Comparison of ENCODE assay signal across 8 cellular contexts in the genomic region with DNA sequence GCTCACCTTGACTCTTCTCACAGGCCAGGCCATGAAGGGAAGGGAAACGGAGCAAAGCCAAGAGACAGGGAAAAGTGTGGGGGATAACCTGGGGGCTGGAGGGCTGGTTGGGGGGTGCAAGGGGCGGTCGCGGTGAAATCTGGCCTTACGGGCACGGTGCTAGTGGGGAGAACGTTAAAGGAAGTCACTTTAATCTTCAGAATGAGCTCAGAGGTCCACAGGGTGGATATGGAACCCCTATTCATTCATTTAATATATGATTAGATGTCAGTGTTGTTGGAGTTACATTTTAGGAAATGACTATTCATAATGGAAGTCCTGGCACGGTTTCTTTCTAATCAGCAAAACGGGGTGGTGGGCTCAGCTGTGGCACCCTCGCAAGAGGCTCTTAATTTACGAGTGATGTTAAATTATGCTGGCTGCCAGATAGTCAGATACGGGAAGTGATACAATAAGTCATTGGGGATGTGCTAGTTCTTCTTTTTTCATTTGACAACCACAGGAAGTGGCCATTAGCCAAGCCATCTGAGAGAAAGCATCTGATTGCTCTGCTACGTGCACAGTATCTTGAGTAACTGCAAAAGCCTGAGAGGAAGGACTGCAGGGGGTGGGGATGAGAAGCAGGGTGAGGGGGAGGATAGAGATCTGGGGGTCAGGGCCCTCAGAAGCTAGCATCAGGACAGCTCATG.
A peak's percentile ranks its signal among the peaks of the same experiment; 100 is the strongest.
DNase-seq lines count a peak whose midpoint lies in the region; ATAC-seq and TF ChIP-seq lines count a peak whose summit lies in the region.

No MANE protein-coding gene starts in this region.

- intact Hi-C loops in spleen (cut with DNase I; ENCODE audit: low total_unique reads) (no loop called here), Calu3 (cut with micrococcal nuclease; ENCODE audit: unreplicated experiment) (no loop called here)

- peak overlapping the region; percentile 11 to 69 for H3K27ac Mint-ChIP-seq in effector memory CD8-positive, alpha-beta T cell
- H3K27ac Mint-ChIP-seq in Calu3 (ENCODE audit: unreplicated experiment), result no peak overlapping the region

- CTCF ChIA-PET in Calu3 (lab: Charles Lee), result interaction anchor here (0.9 kb wide), 1 partner anchor 22 kb away, joined by 5 read pairs; no protein-coding TSS in a partner anchor

- H2AFZ ChIP-seq in GM23248, result no peak overlapping the region
- no peak overlapping the region for H2AFZ ChIP-seq in MM.1S (ENCODE audit: low read length)

- TF ChIP-seq POLR2A in spleen (IDR thresholded peaks at IDR 0.05), result no peak

- peak; percentile 93 for ATAC-seq in effector memory CD8-positive, alpha-beta T cell (replicated peaks)

- BruUV-seq in Calu3 (replicated peaks; lab: Mats Ljungman, UMichigan), result no TSS peak

- no peaks in the 10 kb centered on the region for H3K27me3 Mint-ChIP-seq in effector memory CD8-positive, alpha-beta T cell
- no peaks in the 10 kb centered on the region for H3K27me3 Mint-ChIP-seq in Calu3 (ENCODE audit: unreplicated experiment)

- TF ChIP-seq CTCF in GM13977 (IDR thresholded peaks at IDR 0.05; ENCODE audit: extremely low read depth, insufficient read depth, missing control alignments), result no peak
- TF ChIP-seq CTCF in MM.1S (IDR thresholded peaks at IDR 0.05; ENCODE audit: low read length), result no peak
- TF ChIP-seq CTCF in spleen (IDR thresholded peaks at IDR 0.05 in 8 of 11, conservative IDR thresholded peaks at IDR 0.05 in 3 of 11), result no peak
- no peak for TF ChIP-seq CTCF in Calu3 (IDR thresholded peaks at IDR 0.05; ENCODE audit: unreplicated experiment)

- H3K4me2 ChIP-seq in GM23248 (ENCODE audit: unreplicated experiment) (no peak overlapping the region), MM.1S (ENCODE audit: low read depth, low read length) (no peak overlapping the region)

- no peaks in the 10 kb centered on the region for H3K9me2 ChIP-seq in GM23248 (ENCODE audit: insufficient read depth)
- no peaks in the 10 kb centered on the region for H3K9me2 ChIP-seq in MM.1S (replicated peaks; ENCODE audit: insufficient read depth, low read length)

- H3K9me3 ChIP-seq in GM23248 (ENCODE audit: low read depth) (no peaks in the 10 kb centered on the region), MM.1S (replicated peaks; ENCODE audit: insufficient read depth, low read length) (no peaks in the 10 kb centered on the region), spleen (no peaks in the 10 kb centered on the region)

- H3K27me3 ChIP-seq in GM23248 (replicated peaks; ENCODE audit: insufficient read depth) (no peaks in the 10 kb centered on the region), MM.1S (replicated peaks; ENCODE audit: insufficient read depth, low read length) (no peaks in the 10 kb centered on the region), spleen (replicated peaks in 1 of 7) (no peaks in the 10 kb centered on the region)

- H4K20me1 ChIP-seq in GM23248 (ENCODE audit: insufficient read depth) (no peaks in the 10 kb centered on the region), MM.1S (ENCODE audit: insufficient read depth, low read length) (no peaks in the 10 kb centered on the region)

- H3K36me3 Mint-ChIP-seq in effector memory CD8-positive, alpha-beta T cell (ENCODE audit: insufficient read depth), result no peaks in the 10 kb centered on the region
- no peaks in the 10 kb centered on the region for H3K36me3 Mint-ChIP-seq in Calu3 (ENCODE audit: insufficient read depth, unreplicated experiment)

- DNase-seq in GM13977 (ENCODE audit: low spot score), result peak; percentile 86
- DNase-seq in GM23248, result peak; percentile 7
- DNase-seq in MM.1S, result no peak
- peak in 1 of 3 experiments; percentile 4 for DNase-seq in effector memory CD8-positive, alpha-beta T cell
- peak; percentile 83 for DNase-seq in spleen
- no peak for DNase-seq in stimulated activated CD4-positive, alpha-beta T cell treated with anti-CD3 and anti-CD28 coated beads, Interleukin-12 subunit alpha, Interleukin-12 subunit beta, amount 100 ng/mL, for 4 hours
- no peak for DNase-seq in iPS-NIHi7 (ENCODE audit: extremely low spot score)
- DNase-seq in Calu3, result no peak

- no peak overlapping the region for H3K9ac ChIP-seq in GM23248
- H3K9ac ChIP-seq in MM.1S (ENCODE audit: low read length), result no peak overlapping the region

- H3K27ac ChIP-seq in GM23248 (no peak overlapping the region), MM.1S (ENCODE audit: low read length) (peak overlapping the region; percentile 8; the same call in 1 of the 2 replicates), spleen (peak overlapping the region; percentile 40 to 82 (median 68))

- H3K4me3 ChIP-seq in GM23248 (no peak overlapping the region), MM.1S (ENCODE audit: low read length) (no peak overlapping the region), spleen (peak overlapping the region in 1 of 8 donors; percentile 24)

- in situ Hi-C loops in GM13977 (cut with MboI; ENCODE audit: low pct_unique_long_range_greater_than_20kb, low sequenced_read_pairs, unreplicated experiment) (no loop called here), GM23248 (cut with MboI) (no loop called here)

- H3K9me3 Mint-ChIP-seq in effector memory CD8-positive, alpha-beta T cell, result no peaks in the 10 kb centered on the region
- no peaks in the 10 kb centered on the region for H3K9me3 Mint-ChIP-seq in Calu3 (ENCODE audit: low read depth, unreplicated experiment)

- peak overlapping the region; percentile 46 to 54 for H3K4me3 Mint-ChIP-seq in effector memory CD8-positive, alpha-beta T cell
- no peak overlapping the region for H3K4me3 Mint-ChIP-seq in Calu3 (ENCODE audit: low read depth, unreplicated experiment)

- peaks cover 7 to 13% of the 10 kb centered on the region in 2 donors for H3K4me1 Mint-ChIP-seq in effector memory CD8-positive, alpha-beta T cell (ENCODE audit: low read depth in 2 of 2)
- H3K4me1 Mint-ChIP-seq in Calu3 (ENCODE audit: low read depth, unreplicated experiment), result no peaks in the 10 kb centered on the region

- H3F3A ChIP-seq in GM23248 (ENCODE audit: insufficient read depth) (no peaks in the 10 kb centered on the region), MM.1S (ENCODE audit: insufficient read depth, low read length) (no peaks in the 10 kb centered on the region)

- no peaks in the 10 kb centered on the region for H3K36me3 ChIP-seq in GM23248 (ENCODE audit: low read depth)
- H3K36me3 ChIP-seq in MM.1S (replicated peaks; ENCODE audit: insufficient read depth, low read length), result no peaks in the 10 kb centered on the region
- H3K36me3 ChIP-seq in spleen, result no peaks in the 10 kb centered on the region

- no peaks in the 10 kb centered on the region for H3K4me1 ChIP-seq in GM23248 (ENCODE audit: insufficient read depth)
- no peaks in the 10 kb centered on the region for H3K4me1 ChIP-seq in MM.1S (ENCODE audit: low read length)
- peaks cover 10 to 48% (median 22%) of the 10 kb centered on the region in 6 donors for H3K4me1 ChIP-seq in spleen

- H3K79me2 ChIP-seq in GM23248 (ENCODE audit: insufficient read depth), result no peaks in the 10 kb centered on the region
- H3K79me2 ChIP-seq in MM.1S (ENCODE audit: low read length), result no peaks in the 10 kb centered on the region

- WGBS in GM23248 (ENCODE audit: low coverage in 1 of 2, low lambda C conversion rate in 2 of 2, missing lambda C conversion rate in 2 of 2), 2 experiments, result 60 to 62% methylated on average over 11 to 13 of the region's 13 CpGs
- 23 to 30% (median 27%) methylated on average over 13 of the region's 13 CpGs for WGBS in spleen, 5 donors

Comparison
In these comparisons a context has a peak if more than half of its experiments do, and no peak if none do; other contexts are left out.
1. DNase-seq: peak in GM13977 (single experiment), GM23248 (single experiment) and spleen (single experiment); none in MM.1S (single experiment), stimulated activated CD4-positive, alpha-beta T cell treated with anti-CD3 and anti-CD28 coated beads, Interleukin-12 subunit alpha, Interleukin-12 subunit beta, amount 100 ng/mL, for 4 hours (single experiment), iPS-NIHi7 (single experiment) and Calu3 (single experiment).